28 cellular contexts compared by ENCODE assay signal in genomic region chr7:7585241-7585928, GRCh38. TPM values are rescaled to one million over a fixed set of nuclear protein-coding genes. Genes with fewer than 3 reads are reported as not detected.
"Had no signal": no experiment of that assay in that cellular context is flagged by ENCODE, and none has a peak within 500 bp of the region (broad histone marks: within the 10 kb centered on the region; RNA-seq: fewer than 3 reads in every experiment).

No MANE protein-coding gene starts in this region.

- DNase-seq: activated CD4-positive, alpha-beta T cell treated with anti-CD3 and anti-CD28 coated beads for 36 hours; activated CD4-positive, CD25-positive, alpha-beta regulatory T cell; activated CD8-positive, alpha-beta memory T cell treated with anti-CD3 and anti-CD28 coated beads, Interleukin-2, amount 10 ng/mL, durations not matched to agents 7 days and 5 days; activated CD8-positive, alpha-beta T cell treated with anti-CD3 and anti-CD28 coated beads, Interleukin-2, amount 10 ng/mL, durations not matched to agents 7 days and 5 days; activated naive CD8-positive, alpha-beta T cell treated with anti-CD3 and anti-CD28 coated beads, Interleukin-2, amount 50 U/mL, for 24 hours; activated T-cell treated with anti-CD3 and anti-CD28 coated beads, Interleukin-2, amount 50 U/mL, for 48 hours; amygdala; caudate nucleus; cortex of kidney; effector memory CD8-positive, alpha-beta T cell; left cardiac atrium; left ventricle myocardium superior; mucosa of descending colon; psoas muscle; stimulated activated CD4-positive, alpha-beta T cell treated with anti-CD3 and anti-CD28 coated beads, Interleukin-1b, Interleukin-23, amount 100 ng/mL, for 48 hours; stimulated activated CD4-positive, alpha-beta T cell treated with anti-CD3 and anti-CD28 coated beads, Interleukin-4, amount 100 ng/mL, for 4 hours; stimulated activated CD8-positive, alpha-beta memory T cell treated with anti-CD3 and anti-CD28 coated beads, Interleukin-4, amount 100 ng/mL, for 48 hours; stomach had no signal

- H3K9me3 ChIP-seq: gastroesophageal sphincter, mucosa of descending colon, psoas muscle, stomach, suprapubic skin, tibial nerve had no signal

- H3K27me3 ChIP-seq: gastroesophageal sphincter, hepatocyte, stomach, suprapubic skin, tibial nerve had no signal

- H3K4me1 ChIP-seq: gastroesophageal sphincter, psoas muscle had no signal

- H3K4me3 ChIP-seq: gastroesophageal sphincter, hepatocyte, mucosa of descending colon, psoas muscle, smooth muscle cell, stomach, suprapubic skin, tibial nerve had no signal

- ATAC-seq: activated CD4-positive, alpha-beta T cell treated with anti-CD3 and anti-CD28 coated beads for 36 hours; activated CD8-positive, alpha-beta memory T cell treated with anti-CD3 and anti-CD28 coated beads, Interleukin-2, amount 10 ng/mL, durations not matched to agents 7 days and 5 days; activated CD8-positive, alpha-beta T cell treated with anti-CD3 and anti-CD28 coated beads, Interleukin-2, amount 10 ng/mL, durations not matched to agents 7 days and 5 days; activated naive CD8-positive, alpha-beta T cell treated with anti-CD3 and anti-CD28 coated beads, Interleukin-2, amount 50 U/mL, for 24 hours; effector memory CD8-positive, alpha-beta T cell; gastroesophageal sphincter; left cardiac atrium; left ventricle myocardium superior; mucosa of descending colon; natural killer cell treated with Interleukin-12 subunit alpha and Interleukin-12 subunit beta and Interleukin-15 and Interleukin-18, amount 100 ng/mL, for 72 hours; psoas muscle; stimulated activated memory B cell treated with anti-CD40 and anti-IgM and Interleukin-4, amounts not matched to agents 10 μg/mL and 1 μg/mL and 100 μg/mL, for 72 hours had no signal

- H3K27ac ChIP-seq: gastroesophageal sphincter, hepatocyte, psoas muscle, suprapubic skin, tibial nerve had no signal

RNA-seq across cellular contexts. Expression of gene COL28A1, which starts 49.7 kb away (rescaled TPM):
- total RNA-seq: activated CD4-positive, alpha-beta T cell treated with anti-CD3 and anti-CD28 coated beads for 36 hours; activated CD8-positive, alpha-beta memory T cell treated with anti-CD3 and anti-CD28 coated beads, Interleukin-2, amount 10 ng/mL, durations not matched to agents 7 days and 5 days; activated CD8-positive, alpha-beta T cell treated with anti-CD3 and anti-CD28 coated beads, Interleukin-2, amount 10 ng/mL, durations not matched to agents 7 days and 5 days; endothelial cell of umbilical vein; lung microvascular endothelial cell; T-helper 2 cell treated with Interferon-gamma antibody and Interleukin-4, amounts not matched to agents 100 ng/mL and 5 ng/mL, for 36 hours had no signal
